Comparison of ENCODE assay signal across 17 cellular contexts in genomic region chr2:205931388-205931787, GRCh38.
DNase-seq lines count a peak whose midpoint lies in the region; ATAC-seq and TF ChIP-seq lines count a peak whose summit lies in the region.
"Had no signal": no experiment of that assay in that cellular context is flagged by ENCODE, and none has a peak within 500 bp of the region (broad histone marks: within the 10 kb centered on the region; RNA-seq: fewer than 3 reads in every experiment).

No MANE protein-coding gene starts in this region.

- H3K9me3 Mint-ChIP-seq in activated CD8-positive, alpha-beta T cell treated with anti-CD3 and anti-CD28 coated beads for 36 hours, result no peaks in the 10 kb centered on the region

- H3K4me2 ChIP-seq in DND-41 (ENCODE audit: insufficient read depth, low read length), result no peak overlapping the region

- H3K9me3 ChIP-seq in DND-41 (ENCODE audit: insufficient read depth, low read length, severe bottlenecking), result no peaks in the 10 kb centered on the region

- H3K4me3 ChIP-seq in DND-41 (ENCODE audit: low read depth in 1 of 2, low read length in 2 of 2) (no peak overlapping the region), NB4 (ENCODE audit: low read depth, low read length) (no peak overlapping the region)

- H3K4me3 Mint-ChIP-seq in activated CD8-positive, alpha-beta T cell treated with anti-CD3 and anti-CD28 coated beads for 36 hours, result no peak overlapping the region
- H3K4me3 Mint-ChIP-seq: CD14-positive monocyte had no signal

- CTCF ChIA-PET in activated CD8-positive, alpha-beta T cell treated with anti-CD3 and anti-CD28 coated beads for 36 hours (lab: Charles Lee), result interaction anchor here (0.9 kb wide), 1 partner anchor 26 kb away, joined by 3 read pairs; no protein-coding TSS in a partner anchor

- H4K20me1 ChIP-seq in DND-41 (ENCODE audit: insufficient read depth, low read length), result no peaks in the 10 kb centered on the region

- H2AFZ ChIP-seq in DND-41 (ENCODE audit: low read depth, low read length), result no peak overlapping the region

- no peak for TF ChIP-seq POLR2A in NB4 (IDR thresholded peaks at IDR 0.05; ENCODE audit: extremely low read depth, insufficient read length)

- POLR2A ChIA-PET in activated CD8-positive, alpha-beta T cell treated with anti-CD3 and anti-CD28 coated beads for 36 hours (lab: Charles Lee), result no interaction called here

- H3K9ac ChIP-seq in DND-41 (ENCODE audit: low read depth, low read length), result no peak overlapping the region

- peaks cover 32% of the 10 kb centered on the region for H3K27me3 Mint-ChIP-seq in activated CD8-positive, alpha-beta T cell treated with anti-CD3 and anti-CD28 coated beads for 36 hours

- no peaks in the 10 kb centered on the region for H3K36me3 ChIP-seq in DND-41 (ENCODE audit: insufficient read depth, low read length)

- intact Hi-C loops in activated CD8-positive, alpha-beta T cell treated with anti-CD3 and anti-CD28 coated beads for 36 hours (cut with micrococcal nuclease), result no loop called here

- ATAC-seq in DND-41 (ENCODE audit: insufficient read depth, low read depth) (0 out of 3 replicates have a peak, but pooled peaks have one; percentile 22), HG03460 (IDR thresholded peaks at IDR 0.05; ENCODE audit: unreplicated experiment) (no peak), HG02840 (IDR thresholded peaks at IDR 0.05; ENCODE audit: low FRiP score, unreplicated experiment) (no peak)
- no peak for ATAC-seq in activated CD8-positive, alpha-beta T cell treated with anti-CD3 and anti-CD28 coated beads for 36 hours
- ATAC-seq: HCT116 had no signal

- no peaks in the 10 kb centered on the region for H3K4me1 ChIP-seq in DND-41 (ENCODE audit: insufficient read depth, low read length)

- H3K36me3 Mint-ChIP-seq in activated CD8-positive, alpha-beta T cell treated with anti-CD3 and anti-CD28 coated beads for 36 hours (ENCODE audit: low read depth), result no peaks in the 10 kb centered on the region
- H3K36me3 Mint-ChIP-seq: CD14-positive monocyte had no signal

- peaks cover 2% of the 10 kb centered on the region for H3K4me1 Mint-ChIP-seq in activated CD8-positive, alpha-beta T cell treated with anti-CD3 and anti-CD28 coated beads for 36 hours (ENCODE audit: low read depth)

- H3K79me2 ChIP-seq in DND-41 (ENCODE audit: insufficient read depth, low read length), result no peaks in the 10 kb centered on the region

- H3K27me3 ChIP-seq in DND-41 (ENCODE audit: insufficient read depth, low read length, poor library complexity), result peaks cover 5% of the 10 kb centered on the region

- H3K27ac ChIP-seq in DND-41 (ENCODE audit: low read length), result no peak overlapping the region

- H3K27ac Mint-ChIP-seq in activated CD8-positive, alpha-beta T cell treated with anti-CD3 and anti-CD28 coated beads for 36 hours, result no peak overlapping the region
- H3K27ac Mint-ChIP-seq: CD14-positive monocyte had no signal

- DNase-seq in DND-41 (no peak), NB4 (ENCODE audit: low read depth) (peak; percentile 30), dermis blood vessel endothelial cell (peak; percentile 36), iris pigment epithelial cell (ENCODE audit: low read depth) (peak; percentile 12), iPS-NIHi7 (ENCODE audit: extremely low spot score) (no peak)
- no peak for DNase-seq in activated CD8-positive, alpha-beta T cell treated with anti-CD3 and anti-CD28 coated beads for 36 hours
- DNase-seq: COR-L47, DMS153, KG1, NCI-H1092 treated with DMSO at 0.1 percent for 48 hours, NCI-H2227 treated with DMSO at 0.1 percent for 48 hours, NCI-H524 treated with DMSO at 0.1 percent for 48 hours, SHP77 treated with DMSO at 0.1 percent for 48 hours had no signal

- TF ChIP-seq CTCF in DND-41 (IDR thresholded peaks at IDR 0.05; ENCODE audit: borderline replicate concordance, extremely low read depth, low read length, poor library complexity, severe bottlenecking) (no peak), NB4 (IDR thresholded peaks at IDR 0.05; ENCODE audit: low read depth, low read length) (no peak)
- TF ChIP-seq CTCF in activated CD8-positive, alpha-beta T cell treated with anti-CD3 and anti-CD28 coated beads for 36 hours (IDR thresholded peaks at IDR 0.05), result no peak

Comparison
In these comparisons a context has a peak if more than half of its experiments do, and no peak if none do; other contexts are left out.
1. DNase-seq: peak in NB4 (single experiment), dermis blood vessel endothelial cell (single experiment) and iris pigment epithelial cell (single experiment); none in DND-41 (single experiment), iPS-NIHi7 (single experiment) and activated CD8-positive, alpha-beta T cell treated with anti-CD3 and anti-CD28 coated beads for 36 hours (single experiment).